ENCODE assay signal across 9 cellular contexts in genomic region chr16:50697881-50698767, GRCh38. TPM values are rescaled to one million over a fixed set of nuclear protein-coding genes. Genes with fewer than 3 reads are reported as not detected.
DNase-seq lines count a peak whose midpoint lies in the region; ATAC-seq, FAIRE-seq and TF ChIP-seq lines count a peak whose summit lies in the region.
"Had no signal": no experiment of that assay in that cellular context is flagged by ENCODE, and none has a peak within 500 bp of the region (broad histone marks: within the 10 kb centered on the region; RNA-seq: fewer than 3 reads in every experiment).

No MANE protein-coding gene starts in this region.

- WGBS in thyroid gland, 2 donors: 55 to 58% methylated on average over 19 of the region's 19 CpGs

- H3K4me3 ChIP-seq in OCI-LY3 (ENCODE audit: low read length) (peak overlapping the region; percentile 65), bronchial epithelial cell (ENCODE audit: low read depth, low read length) (no peak overlapping the region), thyroid gland (replicated peaks in 1 of 3) (peak overlapping the region in 1 of 3 donors; percentile 29)

- in situ Hi-C loops in KBM-7 (cut with MboI; ENCODE audit: low pct_unique_long_range_greater_than_20kb, low sequenced_read_pairs): no loop called here

- TF ChIP-seq POLR2A in thyroid gland (IDR thresholded peaks at IDR 0.05): no peak

- H3K27me3 ChIP-seq in OCI-LY3 (ENCODE audit: low read depth, low read length) (no peaks in the 10 kb centered on the region), bronchial epithelial cell (ENCODE audit: control insufficient read depth, insufficient read depth, low read length) (no peaks in the 10 kb centered on the region), thyroid gland (no peaks in the 10 kb centered on the region)

- H3K4me1 ChIP-seq in OCI-LY3 (ENCODE audit: low read length) (peaks cover 55% of the 10 kb centered on the region), thyroid gland (peaks cover 3 to 20% of the 10 kb centered on the region in 2 donors)

- H3K79me2 ChIP-seq in OCI-LY3 (ENCODE audit: low read length): no peaks in the 10 kb centered on the region

- H3K36me3 ChIP-seq in OCI-LY3 (replicated peaks; ENCODE audit: low read depth, low read length) (peaks cover 4% of the 10 kb centered on the region), bronchial epithelial cell (ENCODE audit: control insufficient read depth, insufficient read depth, low read length) (no peaks in the 10 kb centered on the region), thyroid gland (no peaks in the 10 kb centered on the region)

- H3K27ac ChIP-seq in OCI-LY3 (ENCODE audit: low read length): peak overlapping the region; percentile 35
- H3K27ac ChIP-seq in thyroid gland: peak overlapping the region in 2 of 3 donors; percentile 28 to 44

- H2AFZ ChIP-seq in OCI-LY3 (ENCODE audit: low read depth, low read length): peak overlapping the region; percentile 81

- TF ChIP-seq CTCF in OCI-LY3 (IDR thresholded peaks at IDR 0.05; ENCODE audit: low read depth, low read length): no peak
- TF ChIP-seq CTCF in bronchial epithelial cell (IDR thresholded peaks at IDR 0.05; ENCODE audit: insufficient read depth, low read length, severe bottlenecking): no peak
- no peak for TF ChIP-seq CTCF in thyroid gland (IDR thresholded peaks at IDR 0.05)

- FAIRE-seq in bronchial epithelial cell (lab: Jason Lieb, UNC): peak; percentile 23

- DNase-seq in GM04504 (ENCODE audit: low read depth) (peak; percentile 24), bronchial epithelial cell (ENCODE audit: low read depth) (peak; percentile 47), midbrain (lab: John Stamatoyannopoulos, UW) (peak; percentile 24), thyroid gland (peak; percentile 31 to 51), KBM-7 (no peak), AML-193 (lab: John Stamatoyannopoulos, UW) (no peak)

- H3K9ac ChIP-seq in OCI-LY3 (ENCODE audit: low read length): peak overlapping the region; percentile 46

- intact Hi-C loops in thyroid gland (cut with DNase I): no loop called here

- peak; percentile 38 for ATAC-seq in GM21576 (IDR thresholded peaks at IDR 0.05; ENCODE audit: unreplicated experiment)

- H3K9me3 ChIP-seq in OCI-LY3 (ENCODE audit: insufficient read depth, low read length): no peaks in the 10 kb centered on the region
- no peaks in the 10 kb centered on the region for H3K9me3 ChIP-seq in thyroid gland

- H3K4me2 ChIP-seq in OCI-LY3 (ENCODE audit: low read length): peak overlapping the region; percentile 89

- H4K20me1 ChIP-seq in OCI-LY3 (ENCODE audit: insufficient read depth, low read length): no peaks in the 10 kb centered on the region

RNA-seq across cellular contexts. Expression of gene NOD2, which starts 4.7 kb away (rescaled TPM):
- 2.4 and 11.6 TPM in 2 replicates for total RNA-seq in bronchial epithelial cell
- 1 to 10 TPM in 1 of 4 donors, under 1 TPM in 3; 0.40 to 1.6 (median 0.68) TPM for total RNA-seq in thyroid gland

RNA-seq across cellular contexts. Expression of gene SNX20, which starts 17.0 kb away (rescaled TPM):
- total RNA-seq in bronchial epithelial cell (not detected in 2 replicates), thyroid gland (1 to 10 TPM in 3 of 4 donors, under 1 TPM in 1; 0.78 to 1.7 (median 1.3) TPM)
- total RNA-seq: neural crest cell had no signal

RNA-seq across cellular contexts. Expression of gene CYLD, which starts 43.8 kb away (rescaled TPM):
- total RNA-seq in bronchial epithelial cell: 27.9 and 39.7 TPM in 2 replicates
- total RNA-seq in thyroid gland: 100 to 1,000 TPM in 1 of 4 donors, 10 to 100 TPM in 3; 79.2 to 180 (median 92.4) TPM

Comparison
In these comparisons a context has a peak if more than half of its experiments do, and no peak if none do; other contexts are left out.
1. DNase-seq: peak in GM04504 (single experiment), bronchial epithelial cell (single experiment), midbrain (single experiment) and thyroid gland (2 of 2); none in KBM-7 (single experiment) and AML-193 (0 of 2).